Comparison of ENCODE assay signal across 1 cellular context in genomic region chr9:115531410-115532130, GRCh38.
A peak's percentile ranks its signal among the peaks of the same experiment; 100 is the strongest.
TF ChIP-seq lines count a peak whose summit lies in the region.

No MANE protein-coding gene starts in this region.

TF ChIP-seq in SK-N-SH, 30 proteins besides CTCF, POLR2A, EP300 and RAD21 (continued from another document):
- TF ChIP-seq PBX3 (IDR thresholded peaks at IDR 0.05) (peak; percentile 65), SIN3A (IDR thresholded peaks at IDR 0.05; ENCODE audit: borderline replicate concordance, low read depth, low read length) (no peak), JUND (IDR thresholded peaks at IDR 0.05) (no peak; the same call in 1 of the 2 replicates), TEAD4 (IDR thresholded peaks at IDR 0.05; ENCODE audit: borderline replicate concordance, insufficient read depth) (peak; percentile 71), GATA2 (CRISPR knock-in tag; IDR thresholded peaks at IDR 0.05) (peak; percentile 66)
- TF ChIP-seq, protein P1, sequence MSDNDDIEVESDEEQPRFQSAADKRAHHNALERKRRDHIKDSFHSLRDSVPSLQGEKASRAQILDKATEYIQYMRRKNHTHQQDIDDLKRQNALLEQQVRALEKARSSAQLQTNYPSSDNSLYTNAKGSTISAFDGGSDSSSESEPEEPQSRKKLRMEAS (IDR thresholded peaks at IDR 0.05; ENCODE audit: low read depth): 0 out of 2 replicates have a peak, but pooled peaks have one; percentile 17
